In the genomic region with DNA sequence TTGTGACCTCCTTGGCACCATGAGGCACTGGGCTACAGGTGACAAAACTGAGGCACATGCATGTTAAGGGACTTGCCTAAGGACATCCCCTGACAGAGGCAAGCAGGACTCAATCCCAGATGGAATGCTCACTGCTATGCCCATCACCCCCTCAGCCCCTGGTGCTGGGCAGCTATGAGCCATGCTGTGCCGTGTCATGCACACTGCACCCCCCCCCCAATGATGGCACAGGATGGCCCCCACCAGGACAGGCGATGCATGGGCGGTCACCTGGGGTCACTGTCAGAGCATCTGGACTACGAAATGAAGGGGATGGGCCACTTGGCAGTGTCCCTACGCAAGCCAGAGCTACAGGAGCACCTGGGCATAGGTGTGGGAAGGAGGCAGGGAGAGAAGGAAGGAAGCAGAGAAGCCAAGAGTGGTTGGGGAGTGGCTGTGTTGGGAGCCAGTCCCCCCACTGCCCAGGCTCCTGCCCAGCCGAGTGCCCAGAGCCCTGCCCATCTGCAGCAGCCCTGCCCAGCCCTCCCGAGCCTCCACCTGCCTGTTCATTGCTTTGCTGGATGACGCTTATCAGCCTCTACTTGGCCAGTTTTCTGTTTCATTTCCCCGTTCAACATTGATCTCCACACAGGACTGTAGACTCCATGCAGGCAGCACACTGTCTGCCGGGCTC, we compare ENCODE assay signal across 1 cellular context.
TF ChIP-seq lines count a peak whose summit lies in the region.

No MANE protein-coding gene starts in this region.

TF ChIP-seq in H1, 55 proteins besides CTCF, POLR2A, EP300 and RAD21 (continued from another document):
- TF ChIP-seq CEBPB (IDR thresholded peaks at IDR 0.05; ENCODE audit: low read depth, low read length): no peak
